8 cellular contexts compared by ENCODE assay signal in genomic region chr6:30259140-30260035, GRCh38. TPM values are rescaled to one million over a fixed set of nuclear protein-coding genes. Genes with fewer than 3 reads are reported as not detected.
DNase-seq lines count a peak whose midpoint lies in the region; FAIRE-seq and TF ChIP-seq lines count a peak whose summit lies in the region.

No MANE protein-coding gene starts in this region.

- POLR2A ChIA-PET in GM10248 (lab: Yijun Ruan, JAX) (no interaction called here), HEK293 (lab: Yijun Ruan, JAX) (interaction anchor here (0.6 to 1.0 kb wide), 3 partner anchors 32 to 66 kb away, joined by 3 to 4 read pairs (median 3); partner anchors contain the start of gene TRIM26)

- H3K4me3 ChIP-seq in HEK293 (ENCODE audit: low read depth, low read length) (peak overlapping the region; percentile 79), WERI-Rb-1 (ENCODE audit: low read depth, low read length) (peak overlapping the region; percentile 80), bronchial epithelial cell (ENCODE audit: low read depth, low read length) (peak overlapping the region; percentile 76), smooth muscle cell (peak overlapping the region; percentile 81)

- H3K4me1 ChIP-seq in HEK293 (ENCODE audit: control insufficient read depth, insufficient read depth, low read length) = peaks cover 8% of the 10 kb centered on the region; the same call in 1 of the 2 replicates
- no peaks in the 10 kb centered on the region for H3K4me1 ChIP-seq in smooth muscle cell (ENCODE audit: low read depth)

- H3K27ac ChIP-seq in HEK293 (ENCODE audit: extremely low read depth, low read depth, low read length) (peak overlapping the region; percentile 25; the same call in 1 of the 2 replicates), WERI-Rb-1 (peak overlapping the region; percentile 15; the same call in 1 of the 2 replicates), smooth muscle cell (ENCODE audit: low read depth) (peak overlapping the region; percentile 68)

- FAIRE-seq in bronchial epithelial cell (lab: Jason Lieb, UNC) = no peak

- H3K36me3 ChIP-seq in HEK293 (ENCODE audit: control insufficient read depth in 2 of 2, insufficient read depth in 1 of 2, low read length in 2 of 2) (peaks cover 0 to 30% of the 10 kb centered on the region in 2 experiments; a peak in 1 of 3 replicates), WERI-Rb-1 (no peaks in the 10 kb centered on the region), bronchial epithelial cell (ENCODE audit: control insufficient read depth, insufficient read depth, low read length) (no peaks in the 10 kb centered on the region), smooth muscle cell (ENCODE audit: low read depth) (no peaks in the 10 kb centered on the region)

- peak overlapping the region; percentile 53 to 89 (median 84) for H3K27ac Mint-ChIP-seq in immature natural killer cell

- peak overlapping the region; percentile 86 for H3K9ac ChIP-seq in smooth muscle cell (ENCODE audit: low read depth)

- peaks cover 0 to 20% (median 4%) of the 10 kb centered on the region in 3 donors for H3K27me3 Mint-ChIP-seq in immature natural killer cell (ENCODE audit: low read depth in 3 of 3)

- 6% methylated on average over 44 of the region's 56 CpGs for WGBS in smooth muscle cell (ENCODE audit: low lambda C conversion rate)

- H3K4me1 Mint-ChIP-seq in immature natural killer cell = peaks cover 17 to 31% of the 10 kb centered on the region in 2 donors

- CTCF ChIA-PET in GM10248 (lab: Yijun Ruan, JAX) = interaction anchor here (0.8 to 1.4 kb wide), 3 partner anchors 9 to 40 kb away, joined by 4 to 11 read pairs (median 5); no protein-coding TSS in a partner anchor
- CTCF ChIA-PET in HEK293 (lab: Yijun Ruan, JAX) = interaction anchor here (0.7 to 1.2 kb wide), 4 partner anchors 41 to 164 kb away, joined by 3 to 5 read pairs (median 4); no protein-coding TSS in a partner anchor

- peak overlapping the region; percentile 88 for H3K4me2 ChIP-seq in smooth muscle cell

- H3K9me3 ChIP-seq in HEK293 (ENCODE audit: control insufficient read depth, insufficient read depth, low read depth, low read length) = no peaks in the 10 kb centered on the region
- H3K9me3 ChIP-seq in WERI-Rb-1 (ENCODE audit: severe bottlenecking) = peaks cover 2% of the 10 kb centered on the region
- H3K9me3 ChIP-seq in smooth muscle cell (replicated peaks; ENCODE audit: low read depth) = no peaks in the 10 kb centered on the region

- no peaks in the 10 kb centered on the region for H3K9me3 Mint-ChIP-seq in immature natural killer cell

- no peaks in the 10 kb centered on the region for H4K20me1 ChIP-seq in smooth muscle cell (ENCODE audit: low read depth)

- DNase-seq in GM10248 (ENCODE audit: extremely low spot score) (peak; percentile 91), NCI-H128 (lab: John Stamatoyannopoulos, UW; ENCODE audit: unreplicated experiment) (peak; percentile 32), WERI-Rb-1 (peak; percentile 88), bronchial epithelial cell (ENCODE audit: low read depth) (peak; percentile 85), immature natural killer cell (peak; percentile 56 to 72 (median 60)), smooth muscle cell (lab: John Stamatoyannopoulos, UW; ENCODE audit: unreplicated experiment) (peak; percentile 57), SHP77 treated with DMSO at 0.1 percent for 48 hours (lab: John Stamatoyannopoulos, UW) (no peak)

- H3K79me2 ChIP-seq in smooth muscle cell (ENCODE audit: low read depth) = no peaks in the 10 kb centered on the region

- H3K4me3 Mint-ChIP-seq in immature natural killer cell = peak overlapping the region; percentile 89 to 95 (median 90)

- H2AFZ ChIP-seq in smooth muscle cell (ENCODE audit: low read depth) = peak overlapping the region; percentile 98

- H3F3A ChIP-seq in smooth muscle cell (ENCODE audit: low read depth) = no peaks in the 10 kb centered on the region

- H3K27me3 ChIP-seq in WERI-Rb-1 (ENCODE audit: insufficient read depth, low read depth, severe bottlenecking) = peaks cover 19% of the 10 kb centered on the region
- H3K27me3 ChIP-seq in bronchial epithelial cell (ENCODE audit: control insufficient read depth, insufficient read depth, low read length) = peaks cover 1% of the 10 kb centered on the region
- no peaks in the 10 kb centered on the region for H3K27me3 ChIP-seq in smooth muscle cell (ENCODE audit: low read depth)

- TF ChIP-seq CTCF in GM10248 (IDR thresholded peaks at IDR 0.05; ENCODE audit: control extremely low read depth, extremely low read depth, low read depth, missing control alignments) (peak; percentile 46), HEK293 (tag by site-specific recombination; IDR thresholded peaks at IDR 0.05) (peak; percentile 85), WERI-Rb-1 (IDR thresholded peaks at IDR 0.05; ENCODE audit: low read depth, low read length) (peak; percentile 56), bronchial epithelial cell (IDR thresholded peaks at IDR 0.05; ENCODE audit: insufficient read depth, low read length, severe bottlenecking) (peak; percentile 36), smooth muscle cell (IDR thresholded peaks at IDR 0.05; ENCODE audit: borderline replicate concordance, insufficient read depth, poor library complexity, severe bottlenecking) (no peak)

- peaks cover 0 to 6% (median 0%) of the 10 kb centered on the region in 3 donors for H3K36me3 Mint-ChIP-seq in immature natural killer cell

TF ChIP-seq in HEK293, 187 proteins besides CTCF, POLR2A, EP300 and RAD21 (continues in another document):
- no peak for TF ChIP-seq ZNF266 (tag by site-specific recombination; IDR thresholded peaks at IDR 0.05; ENCODE audit: low read depth)
- TF ChIP-seq BCL11B (tag by site-specific recombination; IDR thresholded peaks at IDR 0.05; ENCODE audit: low read depth) = no peak
- no peak for TF ChIP-seq ZNF292 (tag by site-specific recombination; IDR thresholded peaks at IDR 0.05; ENCODE audit: borderline replicate concordance, low read depth)
- TF ChIP-seq TRIM28 (IDR thresholded peaks at IDR 0.05; ENCODE audit: borderline replicate concordance, low read length) = no peak
- no peak for TF ChIP-seq GLI4 (tag by site-specific recombination; IDR thresholded peaks at IDR 0.05)
- TF ChIP-seq PRDM4 (tag by site-specific recombination; IDR thresholded peaks at IDR 0.05) = no peak
- no peak for TF ChIP-seq SCRT1 (tag by site-specific recombination; IDR thresholded peaks at IDR 0.05; ENCODE audit: borderline replicate concordance)
- no peak for TF ChIP-seq ZFP41 (tag by site-specific recombination; IDR thresholded peaks at IDR 0.05; ENCODE audit: borderline replicate concordance)
- no peak for TF ChIP-seq ZBTB21 (tag by site-specific recombination; IDR thresholded peaks at IDR 0.05)
- TF ChIP-seq, protein P1, sequence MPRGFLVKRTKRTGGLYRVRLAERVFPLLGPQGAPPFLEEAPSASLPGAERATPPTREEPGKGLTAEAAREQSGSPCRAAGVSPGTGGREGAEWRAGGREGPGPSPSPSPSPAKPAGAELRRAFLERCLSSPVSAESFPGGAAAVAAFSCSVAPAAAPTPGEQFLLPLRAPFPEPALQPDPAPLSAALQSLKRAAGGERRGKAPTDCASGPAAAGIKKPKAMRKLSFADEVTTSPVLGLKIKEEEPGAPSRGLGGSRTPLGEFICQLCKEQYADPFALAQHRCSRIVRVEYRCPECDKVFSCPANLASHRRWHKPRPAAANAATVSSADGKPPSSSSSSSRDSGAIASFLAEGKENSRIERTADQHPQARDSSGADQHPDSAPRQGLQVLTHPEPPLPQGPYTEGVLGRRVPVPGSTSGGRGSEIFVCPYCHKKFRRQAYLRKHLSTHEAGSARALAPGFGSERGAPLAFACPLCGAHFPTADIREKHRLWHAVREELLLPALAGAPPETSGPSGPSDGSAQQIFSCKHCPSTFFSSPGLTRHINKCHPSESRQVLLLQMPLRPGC (tag by site-specific recombination; IDR thresholded peaks at IDR 0.05) = no peak
- no peak for TF ChIP-seq ZNF324 (tag by site-specific recombination; IDR thresholded peaks at IDR 0.05)
- no peak for TF ChIP-seq ZNF626 (tag by site-specific recombination; IDR thresholded peaks at IDR 0.05)
- TF ChIP-seq PRDM1 (tag by site-specific recombination; IDR thresholded peaks at IDR 0.05) = no peak

RNA-seq across cellular contexts. Expression of gene TRIM26, which starts 46.2 kb away (rescaled TPM):
- total RNA-seq in bronchial epithelial cell (24.7 and 50.2 TPM in 2 replicates), smooth muscle cell (17.1 and 20.4 TPM in 2 replicates)
- polyA plus RNA-seq in immature natural killer cell (10 to 100 TPM; 11.6 to 65.0 (median 22.7) TPM), smooth muscle cell (21.3 and 25.5 TPM in 2 replicates)

Comparison
In these comparisons a context has a peak if more than half of its experiments do, and no peak if none do; other contexts are left out.
1. H3K27ac ChIP-seq: peak in every context shown above with its lines; median percentile 68 in smooth muscle cell; 25 in HEK293; 15 in WERI-Rb-1.